Comparison of ENCODE assay signal across 32 cellular contexts in the genomic region with DNA sequence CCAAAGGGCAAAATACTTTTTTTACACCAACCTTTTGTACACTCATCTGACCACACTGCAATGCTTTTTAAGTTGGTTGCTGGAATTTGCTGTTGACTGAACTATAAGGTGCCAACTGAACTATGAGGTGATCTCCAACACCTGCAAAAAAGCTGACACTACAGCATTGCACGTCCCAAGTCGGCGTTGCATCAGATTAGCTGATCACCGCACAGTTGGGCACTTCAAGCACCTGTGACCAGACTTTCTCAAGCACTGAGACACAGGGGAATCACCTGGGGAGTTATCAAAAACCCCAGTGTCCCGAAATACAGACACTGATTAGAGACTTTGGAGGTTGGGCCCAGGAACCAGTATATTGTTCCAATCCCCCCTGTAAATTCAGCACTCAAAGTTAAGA. TPM values are rescaled to one million over a fixed set of nuclear protein-coding genes. Genes with fewer than 3 reads are reported as not detected.
DNase-seq lines count a peak whose midpoint lies in the region; ATAC-seq, FAIRE-seq and TF ChIP-seq lines count a peak whose summit lies in the region.
"Had no signal": no experiment of that assay in that cellular context is flagged by ENCODE, and none has a peak within 500 bp of the region (broad histone marks: within the 10 kb centered on the region; RNA-seq: fewer than 3 reads in every experiment).

No MANE protein-coding gene starts in this region.

- H3K36me3 ChIP-seq in HepG2 (replicated peaks in 1 of 2; ENCODE audit: control insufficient read depth in 1 of 2, insufficient read depth in 2 of 2, low read length in 2 of 2) (no peaks in the 10 kb centered on the region), right lobe of liver (no peaks in the 10 kb centered on the region), OCI-LY7 (ENCODE audit: insufficient read depth, low read length) (peaks cover 20% of the 10 kb centered on the region), K562 (ENCODE audit: control insufficient read depth, insufficient read depth, low read length) (no peaks in the 10 kb centered on the region)
- H3K36me3 ChIP-seq: BE2C, HAP-1 had no signal

- no peak overlapping the region for H3K27ac ChIP-seq in HepG2 (ENCODE audit: extremely low read length, insufficient read depth, low read length)
- no peak overlapping the region for H3K27ac ChIP-seq in right lobe of liver
- H3K27ac ChIP-seq in OCI-LY7 (ENCODE audit: low read depth, low read length, poor library complexity, severe bottlenecking), result peak overlapping the region; percentile 89
- H3K27ac ChIP-seq in K562 (ENCODE audit: extremely low read depth, low read depth, low read length), result no peak overlapping the region
- H3K27ac ChIP-seq: SK-N-MC had no signal

- no peak for FAIRE-seq in HepG2 (lab: Jason Lieb, UNC)
- FAIRE-seq in K562 (lab: Jason Lieb, UNC), result no peak
- FAIRE-seq: GM12892 had no signal

- DNase-seq in HepG2 (ENCODE audit: low spot score) (no peak), right lobe of liver (no peak), OCI-LY7 (ENCODE audit: low spot score) (peak; percentile 97), K562 (ENCODE audit: extremely low read depth in 1 of 4, low spot score in 3 of 4) (no peak)
- no peak for DNase-seq in activated CD4-positive, alpha-beta T cell treated with anti-CD3 and anti-CD28 coated beads for 4 hours
- DNase-seq: 8988T; ACHN; BE2C; CD8-positive, alpha-beta memory T cell; DMS 273 treated with DMSO at 0.1 percent for 48 hours; DMS79; GF-D8; GOT3; Karpas-422; NCI-H1092 treated with DMSO at 0.1 percent for 48 hours; NCI-H1436; NCI-H187; NCI-H2081 treated with DMSO at 0.1 percent for 48 hours; NCI-H2171; NCI-H226; NCI-H510A treated with DMSO at 0.1 percent for 48 hours; NCI-H748 treated with DMSO at 0.1 percent for 48 hours; SIG-M5; SW 1271 had no signal

- intact Hi-C loops in HepG2 (cut with micrococcal nuclease; ENCODE audit: unreplicated experiment), result no loop called here
- intact Hi-C loops in right lobe of liver (cut with DNase I), result no loop called here
- intact Hi-C loops in OCI-LY7 (cut with micrococcal nuclease; ENCODE audit: unreplicated experiment), result loop anchor here (2.0 to 5.0 kb wide), 2 partner anchors 24 to 153 kb away; a partner anchor contains a TSS
- intact Hi-C loops in K562 (cut with micrococcal nuclease), result no loop called here

- BruUV-seq in HepG2 (replicated peaks; lab: Mats Ljungman, UMichigan), result no TSS peak
- no TSS peak for BruUV-seq in OCI-LY7 (replicated peaks; lab: Mats Ljungman, UMichigan)
- no TSS peak for BruUV-seq in K562 (replicated peaks; lab: Mats Ljungman, UMichigan)

- H3K4me2 ChIP-seq in HepG2 (ENCODE audit: low read depth, low read length) (no peak overlapping the region), OCI-LY7 (ENCODE audit: low read length) (peak overlapping the region; percentile 88), K562 (ENCODE audit: insufficient read depth, low read length) (no peak overlapping the region)

- 15% methylated on average over 5 of the region's 5 CpGs for WGBS in HepG2 (ENCODE audit: low lambda C conversion rate)
- WGBS in right lobe of liver (ENCODE audit: insufficient coverage, low coverage, low lambda C conversion rate, missing lambda C conversion rate), result 80% methylated on average over 4 of the region's 5 CpGs
- WGBS in K562 (ENCODE audit: insufficient coverage, low coverage, missing lambda C conversion rate), result 2% methylated on average over 5 of the region's 5 CpGs

- POLR2A ChIA-PET in HepG2 (lab: Yijun Ruan, JAX), result no interaction called here
- POLR2A ChIA-PET in OCI-LY7 (lab: Charles Lee), result interaction anchor here (0.9 to 4.6 kb wide), 9 partner anchors 9 to 176 kb away, joined by 3 to 43 read pairs (median 5); no protein-coding TSS in a partner anchor
- POLR2A ChIA-PET in K562 (lab: Yijun Ruan, JAX), result no interaction called here

- TF ChIP-seq POLR2A in HepG2 (IDR thresholded peaks at IDR 0.05; ENCODE audit: insufficient read depth in 1 of 2, low read depth in 2 of 2, low read length in 2 of 2) (no peak), right lobe of liver (IDR thresholded peaks at IDR 0.05) (no peak), K562 (conservative IDR thresholded peaks at IDR 0.05) (no peak)

- CTCF ChIA-PET in HepG2 (lab: Yijun Ruan, JAX; ENCODE audit: low intra/inter-chr PET ratio, low total read pairs) (no interaction called here), OCI-LY7 (lab: Charles Lee; ENCODE audit: unreplicated experiment) (no interaction called here), K562 (lab: Yijun Ruan, JAX; ENCODE audit: low intra/inter-chr PET ratio) (no interaction called here)

- H3K4me1 ChIP-seq in HepG2 (ENCODE audit: insufficient read depth, low read length), result no peaks in the 10 kb centered on the region
- H3K4me1 ChIP-seq in right lobe of liver, result no peaks in the 10 kb centered on the region
- peaks cover 39% of the 10 kb centered on the region for H3K4me1 ChIP-seq in OCI-LY7 (ENCODE audit: insufficient read depth, low read length, poor library complexity, severe bottlenecking)
- H3K4me1 ChIP-seq in K562 (replicated peaks in 1 of 2; ENCODE audit: control insufficient read depth in 2 of 2, insufficient read depth in 2 of 2, low read length in 2 of 2), result no peaks in the 10 kb centered on the region
- H3K4me1 ChIP-seq: BE2C, HAP-1 had no signal

- no peak for TF ChIP-seq RAD21 in HepG2 (CRISPR knock-in tag; IDR thresholded peaks at IDR 0.05)
- TF ChIP-seq RAD21 in K562 (CRISPR knock-in tag; conservative IDR thresholded peaks at IDR 0.05 in 1 of 2, IDR thresholded peaks at IDR 0.05 in 1 of 2), result no peak

- TF ChIP-seq CTCF in HepG2 (CRISPR knock-in tag; IDR thresholded peaks at IDR 0.05) (no peak), right lobe of liver (IDR thresholded peaks at IDR 0.05) (no peak), OCI-LY7 (conservative IDR thresholded peaks at IDR 0.05; ENCODE audit: low read length) (no peak), K562 (IDR thresholded peaks at IDR 0.05 in 2 of 3, conservative IDR thresholded peaks at IDR 0.05 in 1 of 3; ENCODE audit: insufficient read depth in 2 of 3, low read depth in 1 of 3, low read length in 3 of 3) (no peak)

- H3K9ac ChIP-seq in HepG2 (ENCODE audit: insufficient read depth, low read depth, low read length) (no peak overlapping the region), K562 (ENCODE audit: insufficient read depth in 1 of 2, low read depth in 2 of 2, low read length in 2 of 2) (no peak overlapping the region)

- ATAC-seq in HepG2 (no peak), right lobe of liver (no peak), K562 (no peak), GM19395 (IDR thresholded peaks at IDR 0.05; ENCODE audit: unreplicated experiment) (no peak), GM19452 (IDR thresholded peaks at IDR 0.05; ENCODE audit: unreplicated experiment) (no peak)
- ATAC-seq: Panc1 had no signal

- H3K9me1 ChIP-seq in K562 (ENCODE audit: control insufficient read depth, insufficient read depth, low read length), result no peaks in the 10 kb centered on the region

- no peak overlapping the region for H2AFZ ChIP-seq in HepG2 (ENCODE audit: low read length)
- H2AFZ ChIP-seq in OCI-LY7 (ENCODE audit: low read length), result no peak overlapping the region
- no peak overlapping the region for H2AFZ ChIP-seq in K562 (ENCODE audit: low read depth, low read length)

- H4K20me1 ChIP-seq in HepG2 (ENCODE audit: insufficient read depth, low read length) (no peaks in the 10 kb centered on the region), OCI-LY7 (ENCODE audit: insufficient read depth, low read length) (no peaks in the 10 kb centered on the region), K562 (replicated peaks; ENCODE audit: control insufficient read depth, insufficient read depth, low read length) (no peaks in the 10 kb centered on the region)

- H3K4me3 ChIP-seq in HepG2 (replicated peaks in 1 of 3; ENCODE audit: insufficient read depth in 1 of 3, low read depth in 2 of 3, low read length in 3 of 3) (no peak overlapping the region), right lobe of liver (no peak overlapping the region), OCI-LY7 (ENCODE audit: low read depth, low read length, poor library complexity, severe bottlenecking) (peak overlapping the region; percentile 93), K562 (no peak overlapping the region)
- H3K4me3 ChIP-seq: HAP-1, SK-N-MC had no signal

- no peaks in the 10 kb centered on the region for H3K79me2 ChIP-seq in HepG2 (ENCODE audit: insufficient read depth, low read length)
- peaks cover 35% of the 10 kb centered on the region for H3K79me2 ChIP-seq in OCI-LY7 (ENCODE audit: insufficient read depth, low read depth, low read length)
- no peaks in the 10 kb centered on the region for H3K79me2 ChIP-seq in K562 (ENCODE audit: control insufficient read depth, insufficient read depth, low read length)

- in situ Hi-C loops in HepG2 (cut with HindIII; ENCODE audit: extremely low pct_ligation_motif_present, low pct_unique_long_range_greater_than_20kb), result no loop called here
- in situ Hi-C loops in K562 (cut with MboI), result no loop called here

- H3K9me2 ChIP-seq in OCI-LY7 (ENCODE audit: insufficient read depth, low read length), result no peaks in the 10 kb centered on the region

- no peaks in the 10 kb centered on the region for H3K9me3 ChIP-seq in HepG2 (ENCODE audit: low read length)
- H3K9me3 ChIP-seq in right lobe of liver, result no peaks in the 10 kb centered on the region
- H3K9me3 ChIP-seq in OCI-LY7 (ENCODE audit: low read length), result no peaks in the 10 kb centered on the region; the same call in 1 of the 2 replicates
- no peaks in the 10 kb centered on the region for H3K9me3 ChIP-seq in K562 (replicated peaks; ENCODE audit: control insufficient read depth, insufficient read depth, low read depth, low read length)
- H3K9me3 ChIP-seq: BE2C, HAP-1 had no signal

- peaks cover 0 to 9% of the 10 kb centered on the region in 2 experiments; a peak in 2 of 5 replicates for H3K27me3 ChIP-seq in HepG2 (ENCODE audit: control insufficient read depth in 1 of 2, insufficient read depth in 2 of 2, low read length in 2 of 2)
- no peaks in the 10 kb centered on the region for H3K27me3 ChIP-seq in right lobe of liver
- H3K27me3 ChIP-seq in K562 (ENCODE audit: control insufficient read depth in 2 of 2, insufficient read depth in 2 of 2, low read length in 2 of 2), result peaks cover 0 to 9% of the 10 kb centered on the region in 2 experiments; a peak in 2 of 5 replicates

- TF ChIP-seq EP300 in HepG2 (IDR thresholded peaks at IDR 0.05; ENCODE audit: low read depth in 2 of 2, low read length in 2 of 2) (no peak), HepG2 (CRISPR knock-in tag; IDR thresholded peaks at IDR 0.05; ENCODE audit: borderline replicate concordance) (no peak), K562 (IDR thresholded peaks at IDR 0.05; ENCODE audit: low read length) (no peak; the same call in 1 of the 2 replicates)

RNA-seq across cellular contexts. Expression of a gene that starts 1.1 kb away (rescaled TPM):
- 0.02 TPM in 1 of 2 replicates, not detected in the other for total RNA-seq in HepG2 (2016; rRNA removed; fragmentation: Illumina TruSeq; extraction: Trizol)
- not detected in 2 replicates for total RNA-seq in HepG2 (2016; cell fraction: cytosol; rRNA removed; fragmentation: Illumina TruSeq; extraction: Trizol; ENCODE audit: low read depth)
- 0.06 TPM in 1 of 2 replicates, not detected in the other for total RNA-seq in HepG2 (2016; cell fraction: insoluble cytoplasmic fraction; rRNA removed; fragmentation: Illumina TruSeq; extraction: Trizol)
- not detected in 2 replicates for total RNA-seq in HepG2 (2016; cell fraction: membrane; rRNA removed; fragmentation: Illumina TruSeq; extraction: Trizol)
- total RNA-seq in HepG2 (2016; cell fraction: nucleus; rRNA removed; fragmentation: Illumina TruSeq; extraction: Trizol), result not detected in 2 replicates
- polyA plus RNA-seq in HepG2 (2011; rRNA removed), result 0.01 TPM in 1 of 2 replicates, not detected in the other
- polyA plus RNA-seq in HepG2 (2011; cell fraction: cytosol; rRNA removed), result not detected in 2 replicates
- polyA plus RNA-seq in HepG2 (2011; cell fraction: nucleus; rRNA removed), result not detected in 2 replicates
- not detected in 2 replicates for polyA plus RNA-seq in HepG2 (2012)
- not detected in 2 replicates for polyA plus RNA-seq in HepG2 (2016; cell fraction: cytosol; fragmentation: Illumina TruSeq; extraction: Trizol; ENCODE audit: low read depth)
- polyA plus RNA-seq in HepG2 (2016; cell fraction: insoluble cytoplasmic fraction; fragmentation: Illumina TruSeq; extraction: Trizol; ENCODE audit: low read depth), result 0.09 TPM in 1 of 2 replicates, not detected in the other
- not detected in 2 replicates for polyA plus RNA-seq in HepG2 (2016; cell fraction: membrane; fragmentation: Illumina TruSeq; extraction: Trizol; ENCODE audit: low read depth)
- not detected in 2 replicates for polyA plus RNA-seq in HepG2 (2016; cell fraction: nucleus; fragmentation: Illumina TruSeq; extraction: Trizol; ENCODE audit: insufficient read depth, low read depth)
- polyA minus RNA-seq in HepG2 (2011; rRNA and poly(A)+ RNA removed; ENCODE audit: low replicate concordance), result 1.0 TPM in 1 of 2 replicates, not detected in the other
- not detected in 2 replicates for polyA minus RNA-seq in HepG2 (2011; cell fraction: cytosol; rRNA and poly(A)+ RNA removed)
- 0.13 TPM in 1 of 2 replicates, not detected in the other for polyA minus RNA-seq in HepG2 (2011; cell fraction: nucleus; rRNA and poly(A)+ RNA removed)
- under 1 TPM; 0.22 to 0.92 (median 0.25) TPM for total RNA-seq in right lobe of liver
- 72.9 and 79.3 TPM in 2 replicates for total RNA-seq in OCI-LY7 (2014; rRNA removed; shearing (Covaris generic))
- total RNA-seq in OCI-LY7 (2022), result 91.6 and 112 TPM in 2 replicates
- 0.25 TPM in 1 of 2 replicates, not detected in the other for total RNA-seq in K562 (2011; cell fraction: chromatin; rRNA removed; ENCODE audit: low replicate concordance)
- 0.33 TPM in 1 of 2 replicates, not detected in the other for total RNA-seq in K562 (2011; cell fraction: nucleolus; rRNA removed)
- 0.23 and 0.37 TPM in 2 replicates for total RNA-seq in K562 (2011; cell fraction: nucleoplasm; rRNA removed)
- total RNA-seq in K562 (2014; rRNA removed), result 0.04 TPM in 1 of 2 replicates, not detected in the other
- 0.19 and 0.22 TPM in 2 replicates for total RNA-seq in K562 (2014; rRNA removed; fragmentation: Illumina TruSeq; extraction: Trizol)
- 0.07 and 0.26 TPM in 2 replicates for total RNA-seq in K562 (2015; rRNA removed; fragmentation: Illumina TruSeq; extraction: Trizol)
- total RNA-seq in K562 (2021), result 0.07 and 0.16 TPM in 2 replicates
- polyA plus RNA-seq in K562 (2011; rRNA removed), result 0.03 and 0.07 TPM in 2 replicates
- 0.01 and 0.04 TPM in 2 replicates for polyA plus RNA-seq in K562 (2011; cell fraction: cytosol; rRNA removed)
- 0.09 TPM in 1 of 2 replicates, not detected in the other for polyA plus RNA-seq in K562 (2011; cell fraction: nucleus; rRNA removed)
- 0.12 and 0.44 TPM in 2 replicates for polyA plus RNA-seq in K562 (2012)
- polyA plus RNA-seq in K562 (2014; fragmentation: Illumina TruSeq; extraction: Trizol), result 0.16 and 0.17 TPM in 2 replicates
- polyA plus RNA-seq in K562 (2014; fragmentation: Nextera tagmentation; extraction: Ambion mirVana), result under 1 TPM; 0.11 to 0.29 TPM
- 0.13 and 0.18 TPM in 2 replicates for polyA plus RNA-seq in K562 (2014; rRNA removed)
- 0.06 and 0.14 TPM in 2 replicates for polyA minus RNA-seq in K562 (2011; rRNA and poly(A)+ RNA removed)
- not detected in 2 replicates for polyA minus RNA-seq in K562 (2011; cell fraction: cytosol; rRNA and poly(A)+ RNA removed)
- polyA minus RNA-seq in K562 (2011; cell fraction: nucleus; rRNA and poly(A)+ RNA removed), result not detected in 2 replicates
- polyA plus RNA-seq: CD14-positive monocyte; CD8-positive, alpha-beta memory T cell had no signal

RNA-seq across cellular contexts. Expression of a gene that starts 5.7 kb away (rescaled TPM):
- total RNA-seq in HepG2 (2016; rRNA removed; fragmentation: Illumina TruSeq; extraction: Trizol), result not detected in 2 replicates
- total RNA-seq in HepG2 (2016; cell fraction: cytosol; rRNA removed; fragmentation: Illumina TruSeq; extraction: Trizol; ENCODE audit: low read depth), result not detected in 2 replicates
- total RNA-seq in HepG2 (2016; cell fraction: insoluble cytoplasmic fraction; rRNA removed; fragmentation: Illumina TruSeq; extraction: Trizol), result not detected in 2 replicates
- not detected in 2 replicates for total RNA-seq in HepG2 (2016; cell fraction: membrane; rRNA removed; fragmentation: Illumina TruSeq; extraction: Trizol)
- total RNA-seq in HepG2 (2016; cell fraction: nucleus; rRNA removed; fragmentation: Illumina TruSeq; extraction: Trizol), result not detected in 2 replicates
- polyA plus RNA-seq in HepG2 (2011; rRNA removed), result not detected in 2 replicates
- polyA plus RNA-seq in HepG2 (2011; cell fraction: cytosol; rRNA removed), result not detected in 2 replicates
- not detected in 2 replicates for polyA plus RNA-seq in HepG2 (2011; cell fraction: nucleus; rRNA removed)
- not detected in 2 replicates for polyA plus RNA-seq in HepG2 (2012)
- not detected in 2 replicates for polyA plus RNA-seq in HepG2 (2016; cell fraction: cytosol; fragmentation: Illumina TruSeq; extraction: Trizol; ENCODE audit: low read depth)
- polyA plus RNA-seq in HepG2 (2016; cell fraction: insoluble cytoplasmic fraction; fragmentation: Illumina TruSeq; extraction: Trizol; ENCODE audit: low read depth), result not detected in 2 replicates
- polyA plus RNA-seq in HepG2 (2016; cell fraction: membrane; fragmentation: Illumina TruSeq; extraction: Trizol; ENCODE audit: low read depth), result not detected in 2 replicates
- not detected in 2 replicates for polyA plus RNA-seq in HepG2 (2016; cell fraction: nucleus; fragmentation: Illumina TruSeq; extraction: Trizol; ENCODE audit: insufficient read depth, low read depth)
- not detected in 2 replicates for polyA minus RNA-seq in HepG2 (2011; rRNA and poly(A)+ RNA removed; ENCODE audit: low replicate concordance)
- not detected in 2 replicates for polyA minus RNA-seq in HepG2 (2011; cell fraction: cytosol; rRNA and poly(A)+ RNA removed)
- polyA minus RNA-seq in HepG2 (2011; cell fraction: nucleus; rRNA and poly(A)+ RNA removed), result not detected in 2 replicates
- total RNA-seq in right lobe of liver, result not detected
- total RNA-seq in OCI-LY7 (2014; rRNA removed; shearing (Covaris generic)), result 4.2 and 4.6 TPM in 2 replicates
- 3.6 and 4.0 TPM in 2 replicates for total RNA-seq in OCI-LY7 (2022)
- 0.35 TPM in 1 of 2 replicates, not detected in the other for total RNA-seq in K562 (2011; cell fraction: chromatin; rRNA removed; ENCODE audit: low replicate concordance)
- total RNA-seq in K562 (2011; cell fraction: nucleolus; rRNA removed), result not detected in 2 replicates
- not detected in 2 replicates for total RNA-seq in K562 (2011; cell fraction: nucleoplasm; rRNA removed)
- total RNA-seq in K562 (2014; rRNA removed), result not detected in 2 replicates
- total RNA-seq in K562 (2014; rRNA removed; fragmentation: Illumina TruSeq; extraction: Trizol), result 0.04 TPM in 1 of 2 replicates, not detected in the other
- 0.14 and 0.30 TPM in 2 replicates for total RNA-seq in K562 (2015; rRNA removed; fragmentation: Illumina TruSeq; extraction: Trizol)
- total RNA-seq in K562 (2021), result not detected in 2 replicates
- polyA plus RNA-seq in K562 (2011; rRNA removed), result 0.06 TPM in 1 of 2 replicates, not detected in the other
- 0.03 TPM in 1 of 2 replicates, not detected in the other for polyA plus RNA-seq in K562 (2011; cell fraction: cytosol; rRNA removed)
- polyA plus RNA-seq in K562 (2011; cell fraction: nucleus; rRNA removed), result not detected in 2 replicates
- polyA plus RNA-seq in K562 (2012), result 0.20 and 1.7 TPM in 2 replicates
- 0.04 TPM in 1 of 2 replicates, not detected in the other for polyA plus RNA-seq in K562 (2014; fragmentation: Illumina TruSeq; extraction: Trizol)
- polyA plus RNA-seq in K562 (2014; fragmentation: Nextera tagmentation; extraction: Ambion mirVana), result under 1 TPM in 1 of 2 experiments, not detected in 1; 0.07 TPM
- 0.03 and 0.05 TPM in 2 replicates for polyA plus RNA-seq in K562 (2014; rRNA removed)
- polyA minus RNA-seq in K562 (2011; rRNA and poly(A)+ RNA removed), result 0.45 TPM in 1 of 2 replicates, not detected in the other
- polyA minus RNA-seq in K562 (2011; cell fraction: cytosol; rRNA and poly(A)+ RNA removed), result not detected in 2 replicates
- not detected in 2 replicates for polyA minus RNA-seq in K562 (2011; cell fraction: nucleus; rRNA and poly(A)+ RNA removed)
- total RNA-seq: CD8-positive, alpha-beta memory T cell had no signal
- polyA plus RNA-seq: CD14-positive monocyte; CD8-positive, alpha-beta memory T cell; IgD-negative memory B cell had no signal

Comparison
In these comparisons a context has a peak if more than half of its experiments do, and no peak if none do; other contexts are left out.
1. RNA of a gene that starts 1.1 kb away (total RNA-seq): 72.9 to 112 TPM in OCI-LY7; 0.22 to 0.92 TPM in right lobe of liver, 0.04 to 0.37 TPM in K562 and 0.02 to 0.06 TPM in HepG2; every median in the first group is over 10 times any median in the second.